ENCODE assay signal across 2 cellular contexts in genomic region chr3:149216195-149216869, GRCh38.
A peak's percentile ranks its signal among the peaks of the same experiment; 100 is the strongest.
TF ChIP-seq lines count a peak whose summit lies in the region.

No MANE protein-coding gene starts in this region.

TF ChIP-seq in A549, 52 proteins besides CTCF, POLR2A, EP300 and RAD21 (continues in another document):
- TF ChIP-seq EHMT2 (IDR thresholded peaks at IDR 0.05; ENCODE audit: low read depth) (no peak), NFE2L2 (conservative IDR thresholded peaks at IDR 0.05; ENCODE audit: low read length) (no peak; the same call in 1 of the 2 replicates), RNF2 (IDR thresholded peaks at IDR 0.05; ENCODE audit: borderline replicate concordance, low read depth) (no peak), PHF8 (IDR thresholded peaks at IDR 0.05; ENCODE audit: borderline replicate concordance, low read depth) (no peak), JUNB (IDR thresholded peaks at IDR 0.05) (peak; percentile 85), MAFK (IDR thresholded peaks at IDR 0.05; ENCODE audit: partially characterized antibody) (no peak), FOSB (CRISPR knock-in tag; IDR thresholded peaks at IDR 0.05) (no peak), JUN (IDR thresholded peaks at IDR 0.05) (peak; percentile 85 to 89), ZFP36 (IDR thresholded peaks at IDR 0.05; ENCODE audit: borderline replicate concordance, partially characterized antibody) (no peak), MAZ (IDR thresholded peaks at IDR 0.05; ENCODE audit: borderline replicate concordance, low read depth, low read length) (no peak), EHF (CRISPR knock-in tag; IDR thresholded peaks at IDR 0.05) (no peak), TFCP2L1 (CRISPR knock-in tag; IDR thresholded peaks at IDR 0.05) (no peak), POLR2AphosphoS2 (conservative IDR thresholded peaks at IDR 0.05; ENCODE audit: low read length) (no peak), NPAS2 (CRISPR knock-in tag; IDR thresholded peaks at IDR 0.05; ENCODE audit: borderline replicate concordance) (no peak), CBX2 (IDR thresholded peaks at IDR 0.05; ENCODE audit: borderline replicate concordance, low read depth) (no peak), HOXA7 (CRISPR knock-in tag; IDR thresholded peaks at IDR 0.05) (no peak), SMC3 (IDR thresholded peaks at IDR 0.05) (peak; percentile 17; the same call in 2 of the 3 replicates), RCOR1 (IDR thresholded peaks at IDR 0.05; ENCODE audit: low read depth, low read length) (no peak), HOXB5 (CRISPR knock-in tag; IDR thresholded peaks at IDR 0.05) (peak; percentile 67; the same call in 1 of the 2 replicates), HDAC2 (IDR thresholded peaks at IDR 0.05) (no peak), USF2 (IDR thresholded peaks at IDR 0.05) (no peak), ATOH8 (CRISPR knock-in tag; IDR thresholded peaks at IDR 0.05; ENCODE audit: low read depth) (no peak), E2F6 (IDR thresholded peaks at IDR 0.05; ENCODE audit: borderline replicate concordance, low read depth) (no peak), MYC (IDR thresholded peaks at IDR 0.05; ENCODE audit: borderline replicate concordance, low read length) (no peak), FOSL2 (IDR thresholded peaks at IDR 0.05) (no peak; the same call in 1 of the 2 replicates), FOSL2 (CRISPR knock-in tag; IDR thresholded peaks at IDR 0.05) (peak; percentile 72), ZNF302 (CRISPR knock-in tag; IDR thresholded peaks at IDR 0.05) (no peak), GATA3 (IDR thresholded peaks at IDR 0.05; ENCODE audit: borderline replicate concordance) (peak; percentile 88), TP53 (CRISPR knock-in tag; IDR thresholded peaks at IDR 0.05) (no peak), RARB (CRISPR knock-in tag; IDR thresholded peaks at IDR 0.05) (no peak), CEBPB (IDR thresholded peaks at IDR 0.05) (peak in 1 of 2 experiments; percentile 49; a peak in 2 of 4 replicates), ESRRA (IDR thresholded peaks at IDR 0.05; ENCODE audit: borderline replicate concordance, low read length) (0 out of 2 replicates have a peak, but pooled peaks have one; percentile 40), CBX8 (IDR thresholded peaks at IDR 0.05) (no peak), KDM1A (IDR thresholded peaks at IDR 0.05; ENCODE audit: low read depth) (no peak), HOXB13 (CRISPR knock-in tag; IDR thresholded peaks at IDR 0.05; ENCODE audit: low read depth) (no peak), SREBF2 (IDR thresholded peaks at IDR 0.05) (no peak), CHD2 (IDR thresholded peaks at IDR 0.05; ENCODE audit: low read length, partially characterized antibody) (no peak), HEYL (CRISPR knock-in tag; IDR thresholded peaks at IDR 0.05) (no peak)
- TF ChIP-seq, protein P1, sequence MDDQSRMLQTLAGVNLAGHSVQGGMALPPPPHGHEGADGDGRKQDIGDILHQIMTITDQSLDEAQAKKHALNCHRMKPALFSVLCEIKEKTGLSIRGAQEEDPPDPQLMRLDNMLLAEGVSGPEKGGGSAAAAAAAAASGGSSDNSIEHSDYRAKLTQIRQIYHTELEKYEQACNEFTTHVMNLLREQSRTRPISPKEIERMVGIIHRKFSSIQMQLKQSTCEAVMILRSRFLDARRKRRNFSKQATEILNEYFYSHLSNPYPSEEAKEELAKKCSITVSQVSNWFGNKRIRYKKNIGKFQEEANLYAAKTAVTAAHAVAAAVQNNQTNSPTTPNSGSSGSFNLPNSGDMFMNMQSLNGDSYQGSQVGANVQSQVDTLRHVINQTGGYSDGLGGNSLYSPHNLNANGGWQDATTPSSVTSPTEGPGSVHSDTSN (IDR thresholded peaks at IDR 0.05) = no peak
- TF ChIP-seq, protein P2, sequence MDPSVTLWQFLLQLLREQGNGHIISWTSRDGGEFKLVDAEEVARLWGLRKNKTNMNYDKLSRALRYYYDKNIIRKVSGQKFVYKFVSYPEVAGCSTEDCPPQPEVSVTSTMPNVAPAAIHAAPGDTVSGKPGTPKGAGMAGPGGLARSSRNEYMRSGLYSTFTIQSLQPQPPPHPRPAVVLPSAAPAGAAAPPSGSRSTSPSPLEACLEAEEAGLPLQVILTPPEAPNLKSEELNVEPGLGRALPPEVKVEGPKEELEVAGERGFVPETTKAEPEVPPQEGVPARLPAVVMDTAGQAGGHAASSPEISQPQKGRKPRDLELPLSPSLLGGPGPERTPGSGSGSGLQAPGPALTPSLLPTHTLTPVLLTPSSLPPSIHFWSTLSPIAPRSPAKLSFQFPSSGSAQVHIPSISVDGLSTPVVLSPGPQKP (IDR thresholded peaks at IDR 0.05; ENCODE audit: low read depth, low read length) = no peak

TF ChIP-seq in K562, 482 proteins besides CTCF, POLR2A, EP300 and RAD21 (continued from another document):
- TF ChIP-seq FOSL1 (tag; conservative IDR thresholded peaks at IDR 0.05) (peak; percentile 39; the same call in 1 of the 2 replicates), MEF2D (tag; conservative IDR thresholded peaks at IDR 0.05; ENCODE audit: low read depth) (no peak), NFIC (IDR thresholded peaks at IDR 0.05) (peak; percentile 71), PCBP1 (IDR thresholded peaks at IDR 0.05; ENCODE audit: low read depth, low read length, poor library complexity, severe bottlenecking) (no peak), SAP30 (IDR thresholded peaks at IDR 0.05; ENCODE audit: borderline replicate concordance, insufficient read depth, low read depth, low read length, poor library complexity, severe bottlenecking) (no peak), MEIS2 (IDR thresholded peaks at IDR 0.05; ENCODE audit: partially characterized antibody) (peak; percentile 89), ARID1B (IDR thresholded peaks at IDR 0.05) (peak; percentile 60), ZNF134 (CRISPR knock-in tag; conservative IDR thresholded peaks at IDR 0.05) (no peak), ZNF224 (CRISPR knock-in tag; IDR thresholded peaks at IDR 0.05) (no peak), PRPF4 (IDR thresholded peaks at IDR 0.05; ENCODE audit: insufficient read depth, low read depth, low read length, poor library complexity, severe bottlenecking) (no peak), PBX2 (CRISPR knock-in tag; IDR thresholded peaks at IDR 0.05; ENCODE audit: low read depth) (no peak), PBX2 (tag; conservative IDR thresholded peaks at IDR 0.05; ENCODE audit: low read depth) (peak; percentile 84), PKNOX1 (IDR thresholded peaks at IDR 0.05) (peak; percentile 64), GTF2E2 (tag; IDR thresholded peaks at IDR 0.05) (no peak), SMARCA4 (IDR thresholded peaks at IDR 0.05) (peak; percentile 34; the same call in 1 of the 2 replicates), CBFA2T2 (conservative IDR thresholded peaks at IDR 0.05) (peak; percentile 32; the same call in 1 of the 2 replicates), ZSCAN29 (IDR thresholded peaks at IDR 0.05) (no peak), RCOR1 (IDR thresholded peaks at IDR 0.05; ENCODE audit: borderline replicate concordance in 1 of 2, low read depth in 2 of 2, low read length in 2 of 2) (no peak; a peak in 1 of 4 replicates), CCNT2 (IDR thresholded peaks at IDR 0.05; ENCODE audit: borderline replicate concordance, extremely low read depth, insufficient read length, low read depth, low read length) (no peak), ZNF311 (CRISPR knock-in tag; IDR thresholded peaks at IDR 0.05) (no peak), NCOA4 (IDR thresholded peaks at IDR 0.05; ENCODE audit: partially characterized antibody) (no peak), GABPB1 (CRISPR knock-in tag; IDR thresholded peaks at IDR 0.05) (no peak), MECOM (CRISPR knock-in tag; IDR thresholded peaks at IDR 0.05) (peak; percentile 82), LEF1 (IDR thresholded peaks at IDR 0.05) (0 out of 2 replicates have a peak, but pooled peaks have one; percentile 27), PML (IDR thresholded peaks at IDR 0.05; ENCODE audit: low read length) (no peak), TCF3 (CRISPR knock-in tag; IDR thresholded peaks at IDR 0.05) (peak; percentile 32; the same call in 1 of the 2 replicates), KDM1A (IDR thresholded peaks at IDR 0.05) (peak; percentile 57 to 59)
- TF ChIP-seq, protein P3, sequence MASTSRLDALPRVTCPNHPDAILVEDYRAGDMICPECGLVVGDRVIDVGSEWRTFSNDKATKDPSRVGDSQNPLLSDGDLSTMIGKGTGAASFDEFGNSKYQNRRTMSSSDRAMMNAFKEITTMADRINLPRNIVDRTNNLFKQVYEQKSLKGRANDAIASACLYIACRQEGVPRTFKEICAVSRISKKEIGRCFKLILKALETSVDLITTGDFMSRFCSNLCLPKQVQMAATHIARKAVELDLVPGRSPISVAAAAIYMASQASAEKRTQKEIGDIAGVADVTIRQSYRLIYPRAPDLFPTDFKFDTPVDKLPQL (IDR thresholded peaks at IDR 0.05; ENCODE audit: extremely low read depth, insufficient read length) = no peak
